ENCODE assay signal across 15 cellular contexts in genomic region chr9:90795879-90796317, GRCh38. TPM values are rescaled to one million over a fixed set of nuclear protein-coding genes. Genes with fewer than 3 reads are reported as not detected.
DNase-seq lines count a peak whose midpoint lies in the region; ATAC-seq, FAIRE-seq and TF ChIP-seq lines count a peak whose summit lies in the region.
"Had no signal": no experiment of that assay in that cellular context is flagged by ENCODE, and none has a peak within 500 bp of the region (broad histone marks: within the 10 kb centered on the region; RNA-seq: fewer than 3 reads in every experiment).

No MANE protein-coding gene starts in this region.

- CTCF ChIA-PET in OCI-LY7 (lab: Charles Lee; ENCODE audit: unreplicated experiment): interaction anchor here (1.1 kb wide), 1 partner anchor 30 kb away, joined by 9 read pairs; no protein-coding TSS in a partner anchor

- H4K20me1 ChIP-seq in OCI-LY7 (ENCODE audit: insufficient read depth, low read length): no peaks in the 10 kb centered on the region

- POLR2A ChIA-PET in OCI-LY7 (lab: Charles Lee): interaction anchor here (0.9 to 2.8 kb wide), 6 partner anchors 12 to 42 kb away, joined by 3 to 18 read pairs (median 4); no protein-coding TSS in a partner anchor

- intact Hi-C loops in OCI-LY7 (cut with micrococcal nuclease; ENCODE audit: unreplicated experiment): loop anchor here (1.0 kb wide), 1 partner anchor 22 kb away; no protein-coding TSS in a partner anchor
- intact Hi-C loops in mucosa of descending colon (cut with DNase I, micrococcal nuclease): no loop called here
- intact Hi-C loops in body of pancreas (cut with DNase I): no loop called here

- BruUV-seq in OCI-LY7 (replicated peaks; lab: Mats Ljungman, UMichigan): no TSS peak

- H3K4me2 ChIP-seq in OCI-LY7 (ENCODE audit: low read length): peak overlapping the region; percentile 83

- H3K27me3 ChIP-seq in body of pancreas: no peaks in the 10 kb centered on the region
- H3K27me3 ChIP-seq: thyroid gland had no signal

- H3K4me3 ChIP-seq in OCI-LY7 (ENCODE audit: low read depth, low read length, poor library complexity, severe bottlenecking) (peak overlapping the region; percentile 38), mucosa of descending colon (no peak overlapping the region), body of pancreas (no peak overlapping the region)
- H3K4me3 ChIP-seq: right atrium auricular region, thyroid gland had no signal

- peaks cover 22% of the 10 kb centered on the region for H3K9me3 ChIP-seq in OCI-LY7 (ENCODE audit: low read length)
- H3K9me3 ChIP-seq in mucosa of descending colon: no peaks in the 10 kb centered on the region
- no peaks in the 10 kb centered on the region for H3K9me3 ChIP-seq in body of pancreas
- H3K9me3 ChIP-seq: right atrium auricular region, thyroid gland had no signal

- peaks cover 14% of the 10 kb centered on the region for H3K9me3 Mint-ChIP-seq in activated T-cell treated with anti-CD3 and anti-CD28 coated beads, Interleukin-2, amount 50 U/mL, for 24 hours

- H3K79me2 ChIP-seq in OCI-LY7 (ENCODE audit: insufficient read depth, low read depth, low read length): peaks cover 3% of the 10 kb centered on the region; the same call in 1 of the 2 replicates

- H3K4me1 Mint-ChIP-seq in activated T-cell treated with anti-CD3 and anti-CD28 coated beads, Interleukin-2, amount 50 U/mL, for 24 hours (ENCODE audit: low read depth): peaks cover 12% of the 10 kb centered on the region

- peaks cover 56% of the 10 kb centered on the region for H3K4me1 ChIP-seq in OCI-LY7 (ENCODE audit: insufficient read depth, low read length, poor library complexity, severe bottlenecking)
- no peaks in the 10 kb centered on the region for H3K4me1 ChIP-seq in mucosa of descending colon (ENCODE audit: low read depth)
- H3K4me1 ChIP-seq in body of pancreas: peaks cover under 1% of the 10 kb centered on the region

- H3K4me3 Mint-ChIP-seq in activated T-cell treated with anti-CD3 and anti-CD28 coated beads, Interleukin-2, amount 50 U/mL, for 24 hours: no peak overlapping the region

- FAIRE-seq in GM12891 (lab: Jason Lieb, UNC): peak; percentile 9

- peak overlapping the region; percentile 88 for H3K27ac ChIP-seq in OCI-LY7 (ENCODE audit: low read depth, low read length, poor library complexity, severe bottlenecking)
- H3K27ac ChIP-seq in body of pancreas: no peak overlapping the region
- H3K27ac ChIP-seq in caudate nucleus (ENCODE audit: low read depth, low read length): no peak overlapping the region
- H3K27ac ChIP-seq: right atrium auricular region had no signal

- H3K9me2 ChIP-seq in OCI-LY7 (ENCODE audit: insufficient read depth, low read length): no peaks in the 10 kb centered on the region

- H3K36me3 ChIP-seq in OCI-LY7 (ENCODE audit: insufficient read depth, low read length): no peaks in the 10 kb centered on the region; the same call in 1 of the 2 replicates
- no peaks in the 10 kb centered on the region for H3K36me3 ChIP-seq in mucosa of descending colon (ENCODE audit: low read depth)
- no peaks in the 10 kb centered on the region for H3K36me3 ChIP-seq in body of pancreas (replicated peaks in 1 of 2; ENCODE audit: insufficient read depth in 1 of 2, low read depth in 2 of 2)
- H3K36me3 ChIP-seq: right atrium auricular region, thyroid gland had no signal

- TF ChIP-seq POLR2A in GM12891 (IDR thresholded peaks at IDR 0.05; ENCODE audit: low read depth, low read length): no peak
- TF ChIP-seq POLR2A in body of pancreas (IDR thresholded peaks at IDR 0.05): no peak

- peak overlapping the region; percentile 97 for H2AFZ ChIP-seq in OCI-LY7 (ENCODE audit: low read length)

- no peaks in the 10 kb centered on the region for H3K36me3 Mint-ChIP-seq in activated T-cell treated with anti-CD3 and anti-CD28 coated beads, Interleukin-2, amount 50 U/mL, for 24 hours (ENCODE audit: low read depth)

- TF ChIP-seq CTCF in OCI-LY7 (conservative IDR thresholded peaks at IDR 0.05; ENCODE audit: low read length) (no peak), mucosa of descending colon (IDR thresholded peaks at IDR 0.05) (no peak), body of pancreas (IDR thresholded peaks at IDR 0.05) (no peak)

- ATAC-seq in HG02678 (IDR thresholded peaks at IDR 0.05; ENCODE audit: unreplicated experiment): peak; percentile 50
- ATAC-seq in mucosa of descending colon: peak; percentile 36
- no peak for ATAC-seq in body of pancreas
- no peak for ATAC-seq in HG03139 (IDR thresholded peaks at IDR 0.05; ENCODE audit: unreplicated experiment)

- 73 to 91% methylated on average over 5 of the region's 5 CpGs for WGBS in body of pancreas, 2 donors

- DNase-seq in GM12891 (ENCODE audit: insufficient read length, low spot score): no peak
- peak; percentile 60 for DNase-seq in OCI-LY7 (ENCODE audit: low spot score)
- no peak for DNase-seq in mucosa of descending colon
- DNase-seq in body of pancreas: no peak
- DNase-seq in activated T-cell treated with anti-CD3 and anti-CD28 coated beads, Interleukin-2, amount 50 U/mL, for 24 hours: no peak
- DNase-seq in caudate nucleus (lab: John Stamatoyannopoulos, UW): no peak
- DNase-seq: C1 segment of cervical spinal cord, erythroblast, IMR-90 had no signal

- H3K27ac Mint-ChIP-seq in activated T-cell treated with anti-CD3 and anti-CD28 coated beads, Interleukin-2, amount 50 U/mL, for 24 hours: no peak overlapping the region
- H3K27ac Mint-ChIP-seq: activated T-helper 2 cell treated with anti-CD3 and anti-CD28 coated beads, Interferon-gamma antibody, Interleukin-2, Interleukin-4, amounts not matched to agents 10 μg/mL and 5 μg/mL and 100 μg/mL, durations not matched to agents 14 hours and 24 hours and 36 hours had no signal

- peaks cover 64% of the 10 kb centered on the region for H3K27me3 Mint-ChIP-seq in activated T-cell treated with anti-CD3 and anti-CD28 coated beads, Interleukin-2, amount 50 U/mL, for 24 hours

TF ChIP-seq in GM12891, 5 proteins besides CTCF, POLR2A, EP300 and RAD21:
- TF ChIP-seq POU2F2 (IDR thresholded peaks at IDR 0.05; ENCODE audit: low read depth, low read length): no peak
- no peak for TF ChIP-seq PAX5 (IDR thresholded peaks at IDR 0.05; ENCODE audit: insufficient read depth, low read length, severe bottlenecking)
- peak; percentile 92 for TF ChIP-seq SPI1 (IDR thresholded peaks at IDR 0.05; ENCODE audit: low read depth, low read length)
- no peak for TF ChIP-seq TAF1 (IDR thresholded peaks at IDR 0.05; ENCODE audit: low read depth, low read length)
- TF ChIP-seq POLR2AphosphoS5 (IDR thresholded peaks at IDR 0.05; ENCODE audit: low read depth, low read length): no peak

RNA-seq across cellular contexts. Expression of gene SYK, which starts 5.7 kb away (rescaled TPM):
- polyA plus RNA-seq in GM12891 (2012; ENCODE audit: low read depth, missing spikeins): 21.7 TPM
- total RNA-seq in OCI-LY7 (2014; rRNA removed; shearing (Covaris generic)): 106 and 112 TPM in 2 replicates
- total RNA-seq in OCI-LY7 (2022) (175 and 201 TPM in 2 replicates), mucosa of descending colon (10 to 100 TPM; 29.0 to 59.5 (median 43.4) TPM), body of pancreas (10 to 100 TPM; 10.5 to 11.2 TPM)
- total RNA-seq: IMR-90, RPMI7951 had no signal
- polyA plus RNA-seq: IMR-90 had no signal

Comparison
In these comparisons a context has a peak if more than half of its experiments do, and no peak if none do; other contexts are left out.
1. ATAC-seq: peak in HG02678 (single experiment) and mucosa of descending colon (single experiment); none in body of pancreas (single experiment) and HG03139 (single experiment).